11 cellular contexts compared by ENCODE assay signal in genomic region chr10:95474228-95475002, GRCh38.
DNase-seq lines count a peak whose midpoint lies in the region; ATAC-seq, FAIRE-seq and TF ChIP-seq lines count a peak whose summit lies in the region.
"Had no signal": no experiment of that assay in that cellular context is flagged by ENCODE, and none has a peak within 500 bp of the region (broad histone marks: within the 10 kb centered on the region; RNA-seq: fewer than 3 reads in every experiment).

No MANE protein-coding gene starts in this region.

- intact Hi-C loops in Right ventricle myocardium superior (cut with DNase I): no loop called here
- intact Hi-C loops in gastrocnemius medialis (cut with DNase I; ENCODE audit: low total_unique reads): loop anchor here (5.0 kb wide), 1 partner anchor 197 kb away; no protein-coding TSS in a partner anchor

- H3K36me3 Mint-ChIP-seq in WTC11: no peaks in the 10 kb centered on the region

- TF ChIP-seq CTCF in WTC11 (IDR thresholded peaks at IDR 0.05): no peak
- TF ChIP-seq CTCF in gastrocnemius medialis (IDR thresholded peaks at IDR 0.05 in 4 of 5, conservative IDR thresholded peaks at IDR 0.05 in 1 of 5): peak in 4 of 5 experiments; percentile 25 to 41 (median 35)
- TF ChIP-seq CTCF in D721Med (IDR thresholded peaks at IDR 0.05; ENCODE audit: insufficient read depth, missing control alignments): no peak

- CTCF ChIA-PET in WTC11 (lab: Charles Lee): interaction anchor here (0.8 to 1.3 kb wide), 5 partner anchors 19 to 227 kb away, joined by 3 to 5 read pairs (median 3); no protein-coding TSS in a partner anchor

- H3K9me3 Mint-ChIP-seq in WTC11: no peaks in the 10 kb centered on the region
- H3K9me3 Mint-ChIP-seq: activated T-cell treated with anti-CD3 and anti-CD28 coated beads, Interleukin-2, amount 50 U/mL, for 4 hours had no signal

- H3K27me3 ChIP-seq in gastrocnemius medialis: no peaks in the 10 kb centered on the region
- H3K27me3 ChIP-seq: SJCRH30 had no signal

- peak overlapping the region; percentile 77 for H3K27ac Mint-ChIP-seq in WTC11

- no peaks in the 10 kb centered on the region for H3K36me3 ChIP-seq in gastrocnemius medialis
- H3K36me3 ChIP-seq: SJCRH30 had no signal

- H3K4me1 Mint-ChIP-seq in WTC11: peaks cover 83% of the 10 kb centered on the region

- H3K4me3 Mint-ChIP-seq in WTC11: no peak overlapping the region
- H3K4me3 Mint-ChIP-seq: activated T-cell treated with anti-CD3 and anti-CD28 coated beads, Interleukin-2, amount 50 U/mL, for 4 hours had no signal

- H3K4me1 ChIP-seq in gastrocnemius medialis: peaks cover 87 to 95% of the 10 kb centered on the region in 2 donors

- no peak for FAIRE-seq in D721Med (lab: Jason Lieb, UNC)

- H3K27ac ChIP-seq in gastrocnemius medialis: peak overlapping the region; percentile 92 to 99 (median 95)
- H3K27ac ChIP-seq: SJCRH30 had no signal

- TF ChIP-seq POLR2A in gastrocnemius medialis (IDR thresholded peaks at IDR 0.05): peak; percentile 21 to 70

- POLR2A ChIA-PET in WTC11 (lab: Charles Lee): interaction anchor here (1.0 kb wide), 1 partner anchor 17 kb away, joined by 4 read pairs; no protein-coding TSS in a partner anchor

- H3K4me3 ChIP-seq in gastrocnemius medialis: no peak overlapping the region
- H3K4me3 ChIP-seq: SJCRH30 had no signal

- ATAC-seq in WTC11 (no peak), Right ventricle myocardium superior (ENCODE audit: poor library complexity) (peak; percentile 80), gastrocnemius medialis (peak; percentile 77 to 78), GM21390 (IDR thresholded peaks at IDR 0.05; ENCODE audit: unreplicated experiment) (no peak), HG02759 (IDR thresholded peaks at IDR 0.05; ENCODE audit: unreplicated experiment) (no peak), HG02798 (IDR thresholded peaks at IDR 0.05; ENCODE audit: poor library complexity, unreplicated experiment) (no peak)
- ATAC-seq: activated T-cell treated with anti-CD3 and anti-CD28 coated beads, Interleukin-2, amount 50 U/mL, for 4 hours had no signal

- no peaks in the 10 kb centered on the region for H3K9me3 ChIP-seq in gastrocnemius medialis
- H3K9me3 ChIP-seq: SJCRH30 had no signal

- in situ Hi-C loops in gastrocnemius medialis (cut with MboI; ENCODE audit: low sequenced_read_pairs in 4 of 4): no loop called here

- H3K27me3 Mint-ChIP-seq in WTC11 (ENCODE audit: low read depth): no peaks in the 10 kb centered on the region

- DNase-seq in GM04503 (ENCODE audit: low read depth) (peak; percentile 24), WTC11 (ENCODE audit: low spot score) (no peak), Right ventricle myocardium superior (no peak), gastrocnemius medialis (peak; percentile 71 to 78), D721Med (ENCODE audit: insufficient read length, low spot score) (no peak)
- DNase-seq: activated T-cell treated with anti-CD3 and anti-CD28 coated beads, Interleukin-2, amount 50 U/mL, for 4 hours; stimulated activated CD4-positive, alpha-beta T cell treated with anti-CD3 and anti-CD28 coated beads, Interleukin-4, amount 100 ng/mL, for 1 hour had no signal

TF ChIP-seq in WTC11, 78 proteins besides CTCF, POLR2A, EP300 and RAD21 (continues in another document):
- no peak for TF ChIP-seq ATF2 (CRISPR knock-in tag; IDR thresholded peaks at IDR 0.05; ENCODE audit: borderline replicate concordance, low read depth)
- no peak for TF ChIP-seq MYBL2 (CRISPR knock-in tag; IDR thresholded peaks at IDR 0.05)
- no peak for TF ChIP-seq FOXP4 (CRISPR knock-in tag; IDR thresholded peaks at IDR 0.05)
- no peak for TF ChIP-seq ERG (CRISPR knock-in tag; IDR thresholded peaks at IDR 0.05)
- no peak for TF ChIP-seq ZBTB43 (CRISPR knock-in tag; IDR thresholded peaks at IDR 0.05)
- TF ChIP-seq CBFB (CRISPR knock-in tag; IDR thresholded peaks at IDR 0.05; ENCODE audit: low read depth): no peak
- TF ChIP-seq STAT6 (CRISPR knock-in tag; conservative IDR thresholded peaks at IDR 0.05; ENCODE audit: low read depth): no peak
- TF ChIP-seq ATF1 (CRISPR knock-in tag; IDR thresholded peaks at IDR 0.05): no peak
- TF ChIP-seq SOX15 (CRISPR knock-in tag; IDR thresholded peaks at IDR 0.05): no peak

Comparison
In these comparisons a context has a peak if more than half of its experiments do, and no peak if none do; other contexts are left out.
1. DNase-seq: peak in GM04503 (single experiment) and gastrocnemius medialis (2 of 2); none in WTC11 (single experiment), Right ventricle myocardium superior (single experiment) and D721Med (single experiment).
2. ATAC-seq: peak in Right ventricle myocardium superior (single experiment) and gastrocnemius medialis (2 of 2); none in WTC11 (single experiment), GM21390 (single experiment), HG02759 (single experiment) and HG02798 (single experiment).
3. CTCF ChIP-seq: peak in gastrocnemius medialis (4 of 5); none in WTC11 (single experiment) and D721Med (single experiment).